Comparison of ENCODE assay signal across 29 cellular contexts in the genomic region with DNA sequence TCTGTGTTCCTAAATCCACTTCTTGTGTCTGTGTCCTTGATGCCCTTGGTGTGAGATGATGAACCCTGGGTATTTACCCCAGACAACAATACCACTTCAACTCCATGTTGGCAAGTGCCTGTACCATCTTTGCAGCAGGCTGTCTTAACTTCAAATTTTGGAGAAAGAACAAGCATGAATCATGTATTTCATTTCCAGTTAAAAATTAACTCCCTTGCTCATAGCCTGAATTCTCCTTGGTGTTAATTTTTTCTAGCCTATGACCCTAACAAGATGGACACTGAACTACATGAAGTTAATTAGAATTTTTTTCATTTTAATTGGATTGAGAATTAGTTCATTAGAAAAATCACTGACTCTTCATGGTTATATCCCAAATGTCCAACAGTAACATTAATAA.
"Had no signal": no experiment of that assay in that cellular context is flagged by ENCODE, and none has a peak within 500 bp of the region (broad histone marks: within the 10 kb centered on the region; RNA-seq: fewer than 3 reads in every experiment).

No MANE protein-coding gene starts in this region.

- H2AFZ ChIP-seq: PC-9 had no signal

- DNase-seq: activated B cell treated with CpG ODN at 0.5 μM for 24 hours; activated CD4-positive, alpha-beta memory T cell treated with anti-CD3 and anti-CD28 coated beads for 36 hours; activated CD4-positive, alpha-beta T cell treated with anti-CD3 and anti-CD28 coated beads for 4 hours; activated CD4-positive, alpha-beta T cell treated with anti-CD3 and anti-CD28 coated beads, Interleukin-2, amount 50 U/mL, for 1 hour; activated CD4-positive, CD25-positive, alpha-beta regulatory T cell treated with anti-CD3 and anti-CD28 coated beads, Interleukin-2, amount 50 U/mL, for 72 hours; activated CD8-positive, alpha-beta memory T cell treated with anti-CD3 and anti-CD28 coated beads, Interleukin-2, amount 50 U/mL, for 4 hours; activated gamma-delta T cell treated with Interleukin-2 at 50 U/mL for 16 hours; activated naive CD4-positive, alpha-beta T cell treated with anti-CD3 and anti-CD28 coated beads for 36 hours; activated T-cell treated with anti-CD3 and anti-CD28 coated beads for 4 hours; activated T-cell treated with anti-CD3 and anti-CD28 coated beads, Interleukin-2, amount 50 U/mL, for 4 hours; adrenal gland; central memory CD4-positive, alpha-beta T cell; NCI-H1092 treated with DMSO at 0.1 percent for 48 hours; NCI-H1417; NCI-H146; NCI-H187; NCI-H2081 treated with DMSO at 0.1 percent for 48 hours; NCI-H345; NCI-H524 treated with DMSO at 0.1 percent for 48 hours; PC-9; Right ventricle myocardium superior; SW 1271; T-helper 1 cell; T-helper 2 cell; T-helper 9 cell had no signal

- H3K9me3 ChIP-seq: adrenal gland had no signal

- H3K4me3 Mint-ChIP-seq: activated B cell treated with CpG ODN at 0.5 μM for 24 hours; activated CD4-positive, alpha-beta memory T cell treated with anti-CD3 and anti-CD28 coated beads for 36 hours; activated naive CD4-positive, alpha-beta T cell treated with anti-CD3 and anti-CD28 coated beads for 36 hours; activated T-cell treated with anti-CD3 and anti-CD28 coated beads, Interleukin-2, amount 50 U/mL, for 4 hours; activated T-helper 1 cell treated with anti-CD3 and anti-CD28 coated beads, Interleukin-12 subunit alpha, Interleukin-12 subunit beta, Interleukin-2, Interleukin-4 antibody, amounts not matched to agents 30 ng/mL and 10 ng/mL and 1 ng/mL, durations not matched to agents 14 hours and 24 hours and 36 hours; brain had no signal

- H3K9me3 Mint-ChIP-seq: activated naive CD4-positive, alpha-beta T cell treated with anti-CD3 and anti-CD28 coated beads for 36 hours; activated T-helper 1 cell treated with anti-CD3 and anti-CD28 coated beads, Interleukin-12 subunit alpha, Interleukin-12 subunit beta, Interleukin-2, Interleukin-4 antibody, amounts not matched to agents 30 ng/mL and 10 ng/mL and 1 ng/mL, durations not matched to agents 14 hours and 24 hours and 36 hours had no signal

- H3K4me2 ChIP-seq: PC-9 had no signal

- H3K27ac Mint-ChIP-seq: activated B cell treated with CpG ODN at 0.5 μM for 24 hours; activated CD4-positive, alpha-beta memory T cell treated with anti-CD3 and anti-CD28 coated beads for 36 hours; activated naive CD4-positive, alpha-beta T cell treated with anti-CD3 and anti-CD28 coated beads for 36 hours; activated naive CD4-positive, alpha-beta T cell treated with anti-CD3 and anti-CD28 coated beads, Interleukin-2, amount 50 U/mL, for 72 hours; activated T-helper 1 cell treated with anti-CD3 and anti-CD28 coated beads, Interleukin-12 subunit alpha, Interleukin-12 subunit beta, Interleukin-2, Interleukin-4 antibody, amounts not matched to agents 30 ng/mL and 10 ng/mL and 1 ng/mL, durations not matched to agents 14 hours and 24 hours and 36 hours; brain had no signal

- H3K27me3 ChIP-seq: adrenal gland had no signal

- H3K27me3 Mint-ChIP-seq: activated B cell treated with CpG ODN at 0.5 μM for 24 hours; activated CD4-positive, alpha-beta memory T cell treated with anti-CD3 and anti-CD28 coated beads for 36 hours; brain had no signal

- H3K4me1 Mint-ChIP-seq: activated B cell treated with CpG ODN at 0.5 μM for 24 hours had no signal

- H3K4me1 ChIP-seq: adrenal gland had no signal

- ATAC-seq: activated naive CD4-positive, alpha-beta T cell treated with anti-CD3 and anti-CD28 coated beads, Interleukin-2, amount 50 U/mL, for 72 hours; activated T-cell treated with anti-CD3 and anti-CD28 coated beads, Interleukin-2, amount 50 U/mL, for 4 hours had no signal

- H3K36me3 ChIP-seq: adrenal gland had no signal

- H3K36me3 Mint-ChIP-seq: activated CD4-positive, alpha-beta memory T cell treated with anti-CD3 and anti-CD28 coated beads for 36 hours; activated naive CD4-positive, alpha-beta T cell treated with anti-CD3 and anti-CD28 coated beads, Interleukin-2, amount 50 U/mL, for 72 hours; brain had no signal

- H3K27ac ChIP-seq: adrenal gland, PC-9, VCaP had no signal

- H3K4me3 ChIP-seq: adrenal gland, PC-9 had no signal
